In the genomic region with DNA sequence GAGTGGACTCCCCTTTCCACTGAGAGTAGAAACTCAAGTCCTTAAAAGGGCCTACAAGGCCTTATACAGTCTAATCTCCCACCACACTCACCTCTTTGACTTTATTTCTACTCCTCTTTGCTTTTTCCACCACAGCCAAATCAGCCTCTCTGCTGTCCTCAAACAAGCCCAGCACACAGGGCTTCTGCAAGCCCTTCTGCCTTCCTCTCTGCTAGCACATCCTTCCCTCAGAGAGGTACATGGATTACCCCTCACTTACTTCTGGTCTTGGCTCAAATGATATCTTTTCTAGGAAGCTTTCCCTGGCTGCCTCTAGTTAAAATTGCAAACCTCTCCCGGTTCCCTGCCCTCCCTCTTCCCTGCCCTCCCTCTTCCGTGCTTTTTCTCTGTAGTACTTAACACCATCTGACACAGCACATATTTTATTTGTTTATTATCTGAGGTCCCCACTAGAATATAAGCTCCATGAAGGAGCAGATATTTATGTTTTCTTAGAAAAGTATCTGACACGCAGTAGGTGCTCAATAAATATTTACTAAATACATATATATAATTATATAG, we compare ENCODE assay signal across 8 cellular contexts. TPM values are rescaled to one million over a fixed set of nuclear protein-coding genes. Genes with fewer than 3 reads are reported as not detected.
DNase-seq lines count a peak whose midpoint lies in the region; ATAC-seq and TF ChIP-seq lines count a peak whose summit lies in the region.

No MANE protein-coding gene starts in this region.

- peak overlapping the region; percentile 84 for H3K4me3 Mint-ChIP-seq in CD4-positive, alpha-beta T cell

- H3K9me3 Mint-ChIP-seq in CD4-positive, alpha-beta T cell = no peaks in the 10 kb centered on the region

- no peak overlapping the region for H3K4me2 ChIP-seq in neuronal stem cell (ENCODE audit: insufficient read depth, low read length, poor library complexity, severe bottlenecking)

- H2AK5ac ChIP-seq in neuronal stem cell (ENCODE audit: low read depth, low read length) = no peak overlapping the region

- H3K27ac Mint-ChIP-seq in CD4-positive, alpha-beta T cell = peak overlapping the region; percentile 98

- CTCF ChIA-PET in CD4-positive, alpha-beta T cell (lab: Charles Lee) = interaction anchor here (1.0 to 4.6 kb wide), 5 partner anchors 15 to 108 kb away, joined by 3 to 41 read pairs (median 3); no protein-coding TSS in a partner anchor

- peaks cover 55% of the 10 kb centered on the region for H3K4me1 Mint-ChIP-seq in CD4-positive, alpha-beta T cell (ENCODE audit: low read depth)

- no peak for TF ChIP-seq CTCF in CD4-positive, alpha-beta T cell (IDR thresholded peaks at IDR 0.05)
- TF ChIP-seq CTCF in dorsolateral prefrontal cortex (IDR thresholded peaks at IDR 0.05 in 54 of 56, conservative IDR thresholded peaks at IDR 0.05 in 2 of 56; ENCODE audit: low read depth in 1 of 56, partially characterized antibody in 56 of 56) = no peak

- no peak overlapping the region for H2BK5ac ChIP-seq in neuronal stem cell (ENCODE audit: low read length)

- H3K36me3 ChIP-seq in neuronal stem cell (replicated peaks in 1 of 2; ENCODE audit: control insufficient read depth in 2 of 2, insufficient read depth in 2 of 2, low read length in 2 of 2) = no peaks in the 10 kb centered on the region

- H4K8ac ChIP-seq in neuronal stem cell (ENCODE audit: low read depth, low read length) = no peak overlapping the region

- H3K14ac ChIP-seq in neuronal stem cell (ENCODE audit: low read length) = no peak overlapping the region

- H3K9ac ChIP-seq in neuronal stem cell (ENCODE audit: low read depth, low read length, poor library complexity) = no peak overlapping the region

- no peak overlapping the region for H3K23ac ChIP-seq in neuronal stem cell (ENCODE audit: low read depth, low read length, poor library complexity)

- no CpG with 5 or more reads among the region's 3 CpGs for WGBS in neuronal stem cell (ENCODE audit: extremely low coverage in 2 of 2, insufficient read length in 2 of 2, insufficient replicate concordance in 1 of 2), 2 donors

- no peak overlapping the region for H2BK15ac ChIP-seq in neuronal stem cell (ENCODE audit: low read length)

- H3K4me1 ChIP-seq in neuronal stem cell (ENCODE audit: control insufficient read depth in 2 of 2, insufficient read depth in 1 of 2, low read depth in 1 of 2, low read length in 2 of 2) = peaks cover 3% of the 10 kb centered on the region in 2 donors

- H4K91ac ChIP-seq in neuronal stem cell (ENCODE audit: low read depth, low read length, poor library complexity) = no peak overlapping the region

- H2BK120ac ChIP-seq in neuronal stem cell (ENCODE audit: low read depth, low read length) = no peak overlapping the region

- no peaks in the 10 kb centered on the region for H3K27me3 Mint-ChIP-seq in CD4-positive, alpha-beta T cell

- H3K4me3 ChIP-seq in dorsolateral prefrontal cortex (peak overlapping the region in 54 of 59 donors; percentile 56 to 100 (median 96)), neuronal stem cell (ENCODE audit: low read length in 2 of 2) (no peak overlapping the region)

- no peaks in the 10 kb centered on the region for H3K9me3 ChIP-seq in CD4-positive, alpha-beta T cell (ENCODE audit: control insufficient read depth, low read length)
- H3K9me3 ChIP-seq in neuronal stem cell (replicated peaks in 1 of 2; ENCODE audit: control insufficient read depth in 2 of 2, insufficient read depth in 1 of 2, low read depth in 1 of 2, low read length in 2 of 2) = no peaks in the 10 kb centered on the region

- peak overlapping the region; percentile 61 for H2AFZ ChIP-seq in neuronal stem cell (ENCODE audit: low read length)

- no peaks in the 10 kb centered on the region for H3K79me1 ChIP-seq in neuronal stem cell (ENCODE audit: low read depth, low read length)

- no peak overlapping the region for H3K18ac ChIP-seq in neuronal stem cell (ENCODE audit: low read length)

- no peak overlapping the region for H3K27ac ChIP-seq in CD4-positive, alpha-beta T cell (ENCODE audit: low read depth, low read length)
- peak overlapping the region in 14 of 59 donors; percentile 8 to 97 (median 94) for H3K27ac ChIP-seq in dorsolateral prefrontal cortex
- H3K27ac ChIP-seq in neuronal stem cell (replicated peaks; ENCODE audit: low read length) = no peak overlapping the region

- no peak overlapping the region for H2BK12ac ChIP-seq in neuronal stem cell (ENCODE audit: low read length)

- H3K36me3 Mint-ChIP-seq in CD4-positive, alpha-beta T cell (ENCODE audit: low read depth) = peaks cover 17% of the 10 kb centered on the region

- POLR2A ChIA-PET in CD4-positive, alpha-beta T cell (lab: Charles Lee) = interaction anchor here (0.7 to 3.8 kb wide), 11 partner anchors 8 to 134 kb away, joined by 3 to 48 read pairs (median 7); no protein-coding TSS in a partner anchor

- no peaks in the 10 kb centered on the region for H3K27me3 ChIP-seq in CD4-positive, alpha-beta T cell (ENCODE audit: control insufficient read depth, insufficient read depth, low read length)
- H3K27me3 ChIP-seq in dorsolateral prefrontal cortex = no peaks in the 10 kb centered on the region
- H3K27me3 ChIP-seq in neuronal stem cell (ENCODE audit: control insufficient read depth in 3 of 3, insufficient read depth in 3 of 3, low read depth in 1 of 3, low read length in 3 of 3) = peaks cover 0 to 10% (median 5%) of the 10 kb centered on the region in 3 experiments

- DNase-seq in CD4-positive, alpha-beta T cell = no peak
- DNase-seq in M059J (ENCODE audit: low read depth) (peak; percentile 16), dorsolateral prefrontal cortex (no peak), neuronal stem cell (ENCODE audit: low spot score) (no peak), DMS53 treated with DMSO at 0.1 percent for 48 hours (lab: John Stamatoyannopoulos, UW; ENCODE audit: unreplicated experiment) (no peak), DMS153 (lab: John Stamatoyannopoulos, UW) (no peak), CD1c-positive myeloid dendritic cell (ENCODE audit: extremely low spot score) (no peak)
- DNase-seq in activated CD8-positive, alpha-beta memory T cell treated with anti-CD3 and anti-CD28 coated beads, Interleukin-2, amount 50 U/mL, for 4 hours = no peak

- intact Hi-C loops in CD4-positive, alpha-beta T cell (cut with DNase I, micrococcal nuclease) = loop anchor here (5.0 to 10.0 kb wide), 6 partner anchors 57 to 932 kb away; a partner anchor contains a TSS
- intact Hi-C loops in dorsolateral prefrontal cortex (cut with DNase I) = loop anchor here in 1 of 2 donors (5.0 to 10.0 kb wide), 3 partner anchors 107 to 740 kb away; a partner anchor contains a TSS

- ATAC-seq in CD4-positive, alpha-beta T cell (ENCODE audit: poor library complexity) = no peak

- no peak overlapping the region for H3K4ac ChIP-seq in neuronal stem cell (ENCODE audit: low read length)

RNA-seq across cellular contexts. Expression of a gene that starts 1.7 kb away (rescaled TPM):
- 10 to 100 TPM; 24.9 to 26.8 TPM for total RNA-seq in CD4-positive, alpha-beta T cell
- 4.8 and 12.2 TPM in 2 replicates for total RNA-seq in M059J (2014; rRNA removed; shearing (Covaris generic))
- total RNA-seq in dorsolateral prefrontal cortex = 10 to 100 TPM; 43.6 to 84.7 (median 61.2) TPM
- polyA plus RNA-seq in neuronal stem cell (2013, experiment 1 of 2) = 2.1 TPM
- 1.4 TPM for polyA plus RNA-seq in neuronal stem cell (2013, experiment 2 of 2)

Comparison
In these comparisons a context has a peak if more than half of its experiments do, and no peak if none do; other contexts are left out.
1. H3K4me3 ChIP-seq: peak in dorsolateral prefrontal cortex (54 of 59); none in neuronal stem cell (0 of 2).